In the genomic region with DNA sequence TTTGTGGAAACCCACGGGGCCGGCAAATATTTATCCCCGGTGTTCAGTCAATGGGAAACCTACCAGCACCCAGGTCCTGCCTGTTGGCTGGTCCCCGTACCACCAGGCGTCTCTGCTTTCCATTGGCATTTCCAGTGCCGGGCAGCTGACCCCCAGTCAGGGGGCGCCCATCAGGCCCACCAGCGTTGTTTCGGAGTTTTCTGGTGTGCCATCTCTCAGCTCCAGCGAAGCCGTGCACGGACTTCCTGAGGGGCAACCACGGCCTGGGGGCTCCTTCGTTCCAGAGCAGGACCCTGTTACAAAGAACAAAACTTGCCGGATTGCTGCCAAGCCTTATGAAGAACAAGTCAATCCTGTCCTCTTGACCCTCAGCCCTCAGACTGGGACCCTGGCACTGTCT, we compare ENCODE assay signal across 2 cellular contexts.
TF ChIP-seq lines count a peak whose summit lies in the region.

No MANE protein-coding gene starts in this region.

TF ChIP-seq in HCT116, 20 proteins besides CTCF, POLR2A, EP300 and RAD21:
- TF ChIP-seq SRF (IDR thresholded peaks at IDR 0.05; ENCODE audit: low read depth): no peak
- no peak for TF ChIP-seq CBX3 (IDR thresholded peaks at IDR 0.05; ENCODE audit: low read depth)

TF ChIP-seq in K562, 482 proteins besides CTCF, POLR2A, EP300 and RAD21:
- TF ChIP-seq CHD1 (IDR thresholded peaks at IDR 0.05; ENCODE audit: low read length): no peak
- TF ChIP-seq HDAC6 (IDR thresholded peaks at IDR 0.05; ENCODE audit: low read depth, low read length): no peak
- TF ChIP-seq XRCC5 (IDR thresholded peaks at IDR 0.05; ENCODE audit: low read depth, low read length): no peak
- TF ChIP-seq, protein P1, sequence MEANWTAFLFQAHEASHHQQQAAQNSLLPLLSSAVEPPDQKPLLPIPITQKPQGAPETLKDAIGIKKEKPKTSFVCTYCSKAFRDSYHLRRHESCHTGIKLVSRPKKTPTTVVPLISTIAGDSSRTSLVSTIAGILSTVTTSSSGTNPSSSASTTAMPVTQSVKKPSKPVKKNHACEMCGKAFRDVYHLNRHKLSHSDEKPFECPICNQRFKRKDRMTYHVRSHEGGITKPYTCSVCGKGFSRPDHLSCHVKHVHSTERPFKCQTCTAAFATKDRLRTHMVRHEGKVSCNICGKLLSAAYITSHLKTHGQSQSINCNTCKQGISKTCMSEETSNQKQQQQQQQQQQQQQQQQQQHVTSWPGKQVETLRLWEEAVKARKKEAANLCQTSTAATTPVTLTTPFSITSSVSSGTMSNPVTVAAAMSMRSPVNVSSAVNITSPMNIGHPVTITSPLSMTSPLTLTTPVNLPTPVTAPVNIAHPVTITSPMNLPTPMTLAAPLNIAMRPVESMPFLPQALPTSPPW (CRISPR knock-in tag; IDR thresholded peaks at IDR 0.05): no peak
- TF ChIP-seq PRPF4 (IDR thresholded peaks at IDR 0.05; ENCODE audit: insufficient read depth, low read depth, low read length, poor library complexity, severe bottlenecking): no peak
- TF ChIP-seq PPARD (CRISPR knock-in tag; IDR thresholded peaks at IDR 0.05): no peak
- no peak for TF ChIP-seq OTX1 (CRISPR knock-in tag; IDR thresholded peaks at IDR 0.05)
- TF ChIP-seq ZNF41 (CRISPR knock-in tag; conservative IDR thresholded peaks at IDR 0.05): no peak
- TF ChIP-seq MCM7 (IDR thresholded peaks at IDR 0.05): no peak
- TF ChIP-seq GTF2A2 (tag; IDR thresholded peaks at IDR 0.05): no peak
- TF ChIP-seq PCBP2 (IDR thresholded peaks at IDR 0.05; ENCODE audit: low read depth, low read length, poor library complexity, severe bottlenecking): no peak
- TF ChIP-seq ZNF431 (CRISPR knock-in tag; IDR thresholded peaks at IDR 0.05): no peak
- no peak for TF ChIP-seq HNRNPUL1 (IDR thresholded peaks at IDR 0.05; ENCODE audit: low read length)
- no peak for TF ChIP-seq PTRF (tag; IDR thresholded peaks at IDR 0.05)
- TF ChIP-seq JUNB (CRISPR knock-in tag; conservative IDR thresholded peaks at IDR 0.05): no peak
- no peak for TF ChIP-seq HEY1 (CRISPR knock-in tag; IDR thresholded peaks at IDR 0.05; ENCODE audit: borderline replicate concordance)
- TF ChIP-seq CREB5 (CRISPR knock-in tag; IDR thresholded peaks at IDR 0.05): no peak
- no peak for TF ChIP-seq SUPT5H (IDR thresholded peaks at IDR 0.05)
- no peak for TF ChIP-seq SNRNP70 (optimal IDR thresholded peaks at IDR 0.05; ENCODE audit: low read depth, low read length)
- TF ChIP-seq CC2D1A (IDR thresholded peaks at IDR 0.05): no peak
TF ChIP-seq in K562: peak in this region for 0.
